In genomic region chr19:18027151-18027550, GRCh38 we compare ENCODE assay signal across 1 cellular context.
TF ChIP-seq lines count a peak whose summit lies in the region.

No MANE protein-coding gene starts in this region.

TF ChIP-seq in HepG2, 621 proteins besides CTCF, POLR2A, EP300 and RAD21:
- TF ChIP-seq ZNF883 (CRISPR knock-in tag; IDR thresholded peaks at IDR 0.05; ENCODE audit: not compliant biosample characterization) (no peak), ZFP36 (IDR thresholded peaks at IDR 0.05; ENCODE audit: borderline replicate concordance, low read depth, low read length, partially characterized antibody) (peak; percentile 25), ZMYM3 (CRISPR knock-in tag; IDR thresholded peaks at IDR 0.05) (0 out of 2 replicates have a peak, but pooled peaks have one; percentile 32)
